Comparison of ENCODE assay signal across 8 cellular contexts in genomic region chr5:132830436-132831094, GRCh38. TPM values are rescaled to one million over a fixed set of nuclear protein-coding genes. Genes with fewer than 3 reads are reported as not detected.
DNase-seq lines count a peak whose midpoint lies in the region; ATAC-seq and TF ChIP-seq lines count a peak whose summit lies in the region.

Gene SHROOM1, minus strand, starts transcription at chr5:132830647. Its CDS starts 4,507 bp downstream, at chr5:132826140.

- WGBS in lower leg skin, 2 donors, result 14 to 70% methylated on average over 7 to 39 of the region's 78 CpGs

- TF ChIP-seq POLR2A in lower leg skin (IDR thresholded peaks at IDR 0.05), result no peak

- POLR2A ChIA-PET in RWPE1 (lab: Yijun Ruan, JAX; ENCODE audit: low non-redundant PET), result interaction anchor here (1.7 kb wide), 1 partner anchor 35 kb away, joined by 7 read pairs; the partner anchor contains the start of genes GDF9 and UQCRQ

- H3K27me3 ChIP-seq in tibial artery, result peaks cover 0 to 7% of the 10 kb centered on the region in 2 donors

- intact Hi-C loops in lower leg skin (cut with DNase I; ENCODE audit: low total_unique reads), result no loop called here
- intact Hi-C loops in tibial artery (cut with DNase I; ENCODE audit: low total_unique reads), result no loop called here

- peak; percentile 70 for DNase-seq in Daoy (ENCODE audit: low read depth)
- peak; percentile 59 for DNase-seq in RWPE1 (ENCODE audit: low spot score)
- peak; percentile 70 for DNase-seq in dermis blood vessel endothelial cell
- DNase-seq in lower leg skin (ENCODE audit: low spot score in 2 of 2), result peak in 1 of 2 donors; percentile 89
- DNase-seq in tibial artery, result peak in 1 of 2 donors; percentile 78
- no peak for DNase-seq in activated gamma-delta T cell treated with Interleukin-2 at 50 U/mL for 16 hours

- peak within 1 kb of the TSS; percentile 54 for H3K4me3 ChIP-seq in lower leg skin (ENCODE audit: low read depth, poor library complexity, severe bottlenecking)
- H3K4me3 ChIP-seq in tibial artery, result peak within 1 kb of the TSS; percentile 67 to 75

- no peaks in the 10 kb centered on the region for H3K9me3 ChIP-seq in tibial artery

- ATAC-seq in GM19324 (IDR thresholded peaks at IDR 0.05; ENCODE audit: low FRiP score, unreplicated experiment), result peak; percentile 57
- ATAC-seq in HG03196 (IDR thresholded peaks at IDR 0.05; ENCODE audit: unreplicated experiment), result peak; percentile 60

- H3K27ac ChIP-seq in RWPE1 (peak within 1 kb of the TSS; percentile 66), tibial artery (peak within 1 kb of the TSS; percentile 42 to 51)

- no peak for TF ChIP-seq CTCF in RWPE1 (conservative IDR thresholded peaks at IDR 0.05; ENCODE audit: low read depth)
- no peak for TF ChIP-seq CTCF in lower leg skin (IDR thresholded peaks at IDR 0.05)
- no peak for TF ChIP-seq CTCF in tibial artery (IDR thresholded peaks at IDR 0.05)

- H3K4me1 ChIP-seq in tibial artery, result peaks cover 0 to 19% (median 13%) of the 10 kb centered on the region in 4 donors

- H3K36me3 ChIP-seq in tibial artery, result peaks cover 0 to 3% (median 0%) of the 10 kb centered on the region in 3 donors

- CTCF ChIA-PET in RWPE1 (lab: Yijun Ruan, JAX), result interaction anchor here (0.6 to 4.3 kb wide), 18 partner anchors 8 to 1209 kb away, joined by 3 to 33 read pairs (median 4); partner anchors contain the start of genes CCNI2 and LEAP2

RNA-seq across cellular contexts. Expression of gene SHROOM1, which starts in this region (rescaled TPM):
- total RNA-seq in Daoy (2014; rRNA removed; shearing (Covaris generic)), result 8.2 and 8.3 TPM in 2 replicates
- 7.1 and 9.9 TPM in 2 replicates for total RNA-seq in dermis blood vessel endothelial cell
- 1 to 10 TPM; 1.2 to 3.8 (median 2.2) TPM for total RNA-seq in lower leg skin
